8 cellular contexts compared by ENCODE assay signal in the genomic region with DNA sequence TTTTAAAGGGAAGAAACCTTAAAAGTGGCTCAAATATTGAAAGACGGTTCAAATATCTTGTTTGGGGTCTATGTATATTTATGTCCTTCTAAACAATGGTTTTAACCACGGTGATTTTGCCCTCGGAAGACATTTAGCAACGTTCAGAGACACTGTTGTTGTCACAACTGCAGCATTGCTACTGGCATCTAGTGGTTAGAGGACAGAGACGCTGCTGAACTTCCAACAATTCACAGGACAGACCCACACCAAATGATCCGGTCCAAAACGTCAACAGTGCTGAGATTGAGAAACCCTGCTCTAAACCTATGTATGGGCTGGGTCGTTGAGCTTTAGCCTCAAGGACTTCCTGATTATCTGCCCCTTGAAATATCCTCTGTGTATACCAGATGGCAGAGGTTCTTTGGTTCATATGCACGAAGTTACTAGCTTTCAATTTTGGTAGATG. TPM values are rescaled to one million over a fixed set of nuclear protein-coding genes. Genes with fewer than 3 reads are reported as not detected.
A peak's percentile ranks its signal among the peaks of the same experiment; 100 is the strongest.
DNase-seq lines count a peak whose midpoint lies in the region; ATAC-seq and TF ChIP-seq lines count a peak whose summit lies in the region.

No MANE protein-coding gene starts in this region.

- in situ Hi-C loops in Caki2 (cut with HindIII; ENCODE audit: low pct_unique_long_range_greater_than_20kb, low sequenced_read_pairs): no loop called here

- TF ChIP-seq CTCF in lower lobe of right lung (IDR thresholded peaks at IDR 0.05): peak; percentile 44
- TF ChIP-seq CTCF in upper lobe of left lung (IDR thresholded peaks at IDR 0.05): peak in 2 of 6 experiments; percentile 15 to 34

- TF ChIP-seq EP300 in upper lobe of left lung (IDR thresholded peaks at IDR 0.05): no peak

- H3K27me3 ChIP-seq in lower lobe of right lung (ENCODE audit: low read depth): no peaks in the 10 kb centered on the region
- H3K27me3 ChIP-seq in upper lobe of left lung: no peaks in the 10 kb centered on the region

- peaks cover 25% of the 10 kb centered on the region for H3K4me1 ChIP-seq in lower lobe of right lung
- H3K4me1 ChIP-seq in upper lobe of left lung: peaks cover 16 to 29% (median 18%) of the 10 kb centered on the region in 4 donors

- peak overlapping the region; percentile 61 for H3K27ac ChIP-seq in cingulate gyrus (ENCODE audit: low read depth, low read length)
- H3K27ac ChIP-seq in lower lobe of right lung: peak overlapping the region; percentile 93
- H3K27ac ChIP-seq in upper lobe of left lung: peak overlapping the region in 2 of 4 donors; percentile 89 to 96

- peak; percentile 31 for ATAC-seq in GM21447 (IDR thresholded peaks at IDR 0.05; ENCODE audit: unreplicated experiment)
- ATAC-seq in lower lobe of right lung: peak; percentile 13 to 29
- peak in 1 of 2 donors; percentile 47 for ATAC-seq in upper lobe of left lung (ENCODE audit: low FRiP score in 2 of 2)
- no peak for ATAC-seq in GM21619 (IDR thresholded peaks at IDR 0.05; ENCODE audit: unreplicated experiment)
- no peak for ATAC-seq in HG03378 (IDR thresholded peaks at IDR 0.05; ENCODE audit: unreplicated experiment)

- peak; percentile 2 for DNase-seq in Caki2 (ENCODE audit: low read depth)
- DNase-seq in RPMI7951 (ENCODE audit: low read depth): peak; percentile 51
- DNase-seq in lower lobe of right lung: no peak
- DNase-seq in upper lobe of left lung: peak in 1 of 2 donors; percentile 58

- intact Hi-C loops in lower lobe of right lung (cut with DNase I): no loop called here

- H3K4me3 ChIP-seq in lower lobe of right lung: peak overlapping the region; percentile 81
- H3K4me3 ChIP-seq in upper lobe of left lung: peak overlapping the region in 3 of 4 donors; percentile 71 to 91 (median 73)

- peaks cover 30% of the 10 kb centered on the region for H3K36me3 ChIP-seq in lower lobe of right lung
- H3K36me3 ChIP-seq in upper lobe of left lung: peaks cover 0 to 33% (median 25%) of the 10 kb centered on the region in 4 donors

- TF ChIP-seq POLR2A in upper lobe of left lung (IDR thresholded peaks at IDR 0.05): peak in 1 of 4 donors; percentile 56

- whole genome bisulfite sequencing in upper lobe of left lung, 2 donors: 4 to 6% methylated on average over 6 to 9 of the region's 9 CpGs

- H3K9me3 ChIP-seq in lower lobe of right lung (no peaks in the 10 kb centered on the region), upper lobe of left lung (no peaks in the 10 kb centered on the region)

RNA-seq across cellular contexts. Expression of a gene that starts 1.7 kb away (rescaled TPM):
- total RNA-seq in Caki2 (2014; rRNA removed; shearing (Covaris generic); ENCODE audit: low replicate concordance): 4.4 and 11.8 TPM in 2 replicates
- 6.6 and 9.5 TPM in 2 replicates for total RNA-seq in RPMI7951 (2014; rRNA removed; shearing (Covaris generic))
- 28.9 TPM for total RNA-seq in lower lobe of right lung
- 10 to 100 TPM; 13.8 to 35.6 (median 23.6) TPM for total RNA-seq in upper lobe of left lung

RNA-seq across cellular contexts. Expression of a gene that starts 15.2 kb away (rescaled TPM):
- total RNA-seq in Caki2 (2014; rRNA removed; shearing (Covaris generic); ENCODE audit: low replicate concordance): not detected in 2 replicates
- total RNA-seq in RPMI7951 (2014; rRNA removed; shearing (Covaris generic)): not detected in 2 replicates
- not detected for total RNA-seq in lower lobe of right lung
- not detected for total RNA-seq in upper lobe of left lung

RNA-seq across cellular contexts. Expression of a gene that starts 49.7 kb away (rescaled TPM):
- total RNA-seq in Caki2 (2014; rRNA removed; shearing (Covaris generic); ENCODE audit: low replicate concordance): not detected in 2 replicates
- 3.9 and 4.4 TPM in 2 replicates for total RNA-seq in RPMI7951 (2014; rRNA removed; shearing (Covaris generic))
- total RNA-seq in lower lobe of right lung (51.7 TPM), upper lobe of left lung (10 to 100 TPM; 12.0 to 53.5 (median 28.2) TPM)

Comparison
In these comparisons a context has a peak if more than half of its experiments do, and no peak if none do; other contexts are left out.
1. ATAC-seq: peak in GM21447 (single experiment) and lower lobe of right lung (2 of 2); none in GM21619 (single experiment) and HG03378 (single experiment).